ENCODE assay signal across 13 cellular contexts in genomic region chr17:49341356-49341755, GRCh38. TPM values are rescaled to one million over a fixed set of nuclear protein-coding genes. Genes with fewer than 3 reads are reported as not detected.
DNase-seq lines count a peak whose midpoint lies in the region; ATAC-seq and TF ChIP-seq lines count a peak whose summit lies in the region.
"Had no signal": no experiment of that assay in that cellular context is flagged by ENCODE, and none has a peak within 500 bp of the region (broad histone marks: within the 10 kb centered on the region; RNA-seq: fewer than 3 reads in every experiment).

No MANE protein-coding gene starts in this region.

- TF ChIP-seq CTCF in HEK293 (tag by site-specific recombination; IDR thresholded peaks at IDR 0.05) (no peak), Calu3 (IDR thresholded peaks at IDR 0.05; ENCODE audit: unreplicated experiment) (no peak)

- H3K4me1 Mint-ChIP-seq in CD4-positive, alpha-beta memory T cell = peaks cover 34 to 72% (median 55%) of the 10 kb centered on the region in 4 donors
- peaks cover 61% of the 10 kb centered on the region for H3K4me1 Mint-ChIP-seq in activated naive CD8-positive, alpha-beta T cell (ENCODE audit: low read depth)
- peaks cover 28 to 73% (median 61%) of the 10 kb centered on the region in 4 donors for H3K4me1 Mint-ChIP-seq in naive thymus-derived CD8-positive, alpha-beta T cell
- H3K4me1 Mint-ChIP-seq in Calu3 (ENCODE audit: low read depth, unreplicated experiment) = no peaks in the 10 kb centered on the region

- no peaks in the 10 kb centered on the region for H3K9me3 ChIP-seq in CD4-positive, alpha-beta memory T cell (ENCODE audit: control insufficient read depth in 1 of 2, low read length in 2 of 2)
- no peaks in the 10 kb centered on the region for H3K9me3 ChIP-seq in HEK293 (ENCODE audit: control insufficient read depth, insufficient read depth, low read depth, low read length)

- intact Hi-C loops in CD4-positive, alpha-beta memory T cell (cut with micrococcal nuclease) = no loop called here
- intact Hi-C loops in Calu3 (cut with micrococcal nuclease; ENCODE audit: unreplicated experiment) = no loop called here

- no peak overlapping the region for H3K4me3 ChIP-seq in CD4-positive, alpha-beta memory T cell (ENCODE audit: low read length in 2 of 2)
- H3K4me3 ChIP-seq in HEK293 (ENCODE audit: low read depth, low read length) = no peak overlapping the region
- H3K4me3 ChIP-seq: skin epidermis had no signal

- no peak for ATAC-seq in naive thymus-derived CD8-positive, alpha-beta T cell
- ATAC-seq in HG02798 (IDR thresholded peaks at IDR 0.05; ENCODE audit: poor library complexity, unreplicated experiment) (no peak), HG03342 (IDR thresholded peaks at IDR 0.05; ENCODE audit: unreplicated experiment) (no peak)

- peak overlapping the region; percentile 6 to 95 (median 90) for H3K27ac Mint-ChIP-seq in CD4-positive, alpha-beta memory T cell
- peak overlapping the region; percentile 61 for H3K27ac Mint-ChIP-seq in activated naive CD8-positive, alpha-beta T cell
- peak overlapping the region; percentile 17 to 90 (median 76) for H3K27ac Mint-ChIP-seq in naive thymus-derived CD8-positive, alpha-beta T cell
- H3K27ac Mint-ChIP-seq in Calu3 (ENCODE audit: unreplicated experiment) = no peak overlapping the region

- H3K36me3 ChIP-seq in CD4-positive, alpha-beta memory T cell (ENCODE audit: insufficient read depth, low read length) = no peaks in the 10 kb centered on the region
- no peaks in the 10 kb centered on the region for H3K36me3 ChIP-seq in HEK293 (ENCODE audit: control insufficient read depth in 2 of 2, insufficient read depth in 1 of 2, low read length in 2 of 2)

- H3K4me1 ChIP-seq in CD4-positive, alpha-beta memory T cell (ENCODE audit: insufficient read depth, low read length) = peaks cover 81% of the 10 kb centered on the region
- H3K4me1 ChIP-seq in HEK293 (ENCODE audit: control insufficient read depth, insufficient read depth, low read length) = peaks cover 19% of the 10 kb centered on the region

- H3K27ac ChIP-seq in CD4-positive, alpha-beta memory T cell (ENCODE audit: low read depth, low read length) = no peak overlapping the region
- no peak overlapping the region for H3K27ac ChIP-seq in HEK293 (ENCODE audit: extremely low read depth, low read depth, low read length)

- BruUV-seq in Calu3 (replicated peaks; lab: Mats Ljungman, UMichigan) = no TSS peak

- H3K36me3 Mint-ChIP-seq in CD4-positive, alpha-beta memory T cell = peaks cover 0 to 10% of the 10 kb centered on the region in 2 donors
- peaks cover 3% of the 10 kb centered on the region for H3K36me3 Mint-ChIP-seq in activated naive CD8-positive, alpha-beta T cell
- peaks cover 0 to 9% (median 0%) of the 10 kb centered on the region in 3 donors for H3K36me3 Mint-ChIP-seq in naive thymus-derived CD8-positive, alpha-beta T cell
- H3K36me3 Mint-ChIP-seq in Calu3 (ENCODE audit: insufficient read depth, unreplicated experiment) = no peaks in the 10 kb centered on the region

- POLR2A ChIA-PET in CD4-positive, alpha-beta memory T cell (lab: Charles Lee; ENCODE audit: partially characterized antibody) = interaction anchor here (0.9 to 14.3 kb wide), 6 partner anchors 12 to 47 kb away, joined by 3 to 197 read pairs (median 6); partner anchors contain the start of gene ZNF652
- POLR2A ChIA-PET in HEK293 (lab: Yijun Ruan, JAX) = no interaction called here
- POLR2A ChIA-PET in naive thymus-derived CD8-positive, alpha-beta T cell (lab: Charles Lee) = interaction anchor here (0.7 to 4.4 kb wide), 4 partner anchors 10 to 47 kb away, joined by 3 to 34 read pairs (median 4); partner anchors contain the start of gene ZNF652

- no peak for DNase-seq in CD4-positive, alpha-beta memory T cell
- no peak for DNase-seq in naive thymus-derived CD8-positive, alpha-beta T cell
- DNase-seq in Calu3 = no peak
- DNase-seq in OCI-M2 (lab: John Stamatoyannopoulos, UW; ENCODE audit: unreplicated experiment) = no peak
- DNase-seq: activated CD4-positive, alpha-beta T cell treated with anti-CD3 and anti-CD28 coated beads, Interleukin-2, amount 50 U/mL, for 1 hour; amygdala; hypothalamus; SHP77 treated with DMSO at 0.1 percent for 48 hours had no signal

- CTCF ChIA-PET in CD4-positive, alpha-beta memory T cell (lab: Charles Lee; ENCODE audit: partially characterized antibody) = interaction anchor here (1.1 to 5.9 kb wide), 8 partner anchors 13 to 30 kb away, joined by 4 to 69 read pairs (median 7); no protein-coding TSS in a partner anchor
- CTCF ChIA-PET in HEK293 (lab: Yijun Ruan, JAX) = interaction anchor here (0.8 to 1.8 kb wide), 3 partner anchors 12 to 25 kb away, joined by 3 to 8 read pairs (median 4); no protein-coding TSS in a partner anchor
- CTCF ChIA-PET in Calu3 (lab: Charles Lee) = interaction anchor here (0.6 to 0.8 kb wide), 2 partner anchors 27 to 117 kb away, joined by 3 to 6 read pairs; no protein-coding TSS in a partner anchor

- no peaks in the 10 kb centered on the region for H3K27me3 ChIP-seq in CD4-positive, alpha-beta memory T cell (ENCODE audit: insufficient read depth, low read length)

- H3K9me3 Mint-ChIP-seq in CD4-positive, alpha-beta memory T cell = no peaks in the 10 kb centered on the region
- H3K9me3 Mint-ChIP-seq in activated naive CD8-positive, alpha-beta T cell (ENCODE audit: low read depth) = no peaks in the 10 kb centered on the region
- no peaks in the 10 kb centered on the region for H3K9me3 Mint-ChIP-seq in naive thymus-derived CD8-positive, alpha-beta T cell
- H3K9me3 Mint-ChIP-seq in Calu3 (ENCODE audit: low read depth, unreplicated experiment) = no peaks in the 10 kb centered on the region

- H3K27me3 Mint-ChIP-seq in CD4-positive, alpha-beta memory T cell = no peaks in the 10 kb centered on the region
- H3K27me3 Mint-ChIP-seq in activated naive CD8-positive, alpha-beta T cell = no peaks in the 10 kb centered on the region
- H3K27me3 Mint-ChIP-seq in naive thymus-derived CD8-positive, alpha-beta T cell = no peaks in the 10 kb centered on the region
- H3K27me3 Mint-ChIP-seq in Calu3 (ENCODE audit: unreplicated experiment) = no peaks in the 10 kb centered on the region

- H3K4me3 Mint-ChIP-seq in CD4-positive, alpha-beta memory T cell = peak overlapping the region; percentile 57 to 84 (median 78)
- peak overlapping the region; percentile 62 for H3K4me3 Mint-ChIP-seq in activated naive CD8-positive, alpha-beta T cell
- H3K4me3 Mint-ChIP-seq in naive thymus-derived CD8-positive, alpha-beta T cell = peak overlapping the region; percentile 64 to 86 (median 76)
- H3K4me3 Mint-ChIP-seq in Calu3 (ENCODE audit: low read depth, unreplicated experiment) = no peak overlapping the region

TF ChIP-seq in HEK293, 187 proteins besides CTCF, POLR2A, EP300 and RAD21:
- TF ChIP-seq ZBTB17 (tag by site-specific recombination; IDR thresholded peaks at IDR 0.05) (0 out of 2 replicates have a peak, but pooled peaks have one; percentile 17), IKZF3 (tag by site-specific recombination; IDR thresholded peaks at IDR 0.05) (no peak), KLF9 (tag by site-specific recombination; IDR thresholded peaks at IDR 0.05; ENCODE audit: low read depth) (no peak), ZNF560 (tag by site-specific recombination; IDR thresholded peaks at IDR 0.05; ENCODE audit: borderline replicate concordance) (no peak), ZNF362 (tag by site-specific recombination; IDR thresholded peaks at IDR 0.05) (peak; percentile 64; the same call in 1 of the 2 replicates)

RNA-seq across cellular contexts. Expression of gene ZNF652, which starts 20.7 kb away (rescaled TPM):
- total RNA-seq in CD4-positive, alpha-beta memory T cell = 10 to 100 TPM; 64.2 to 68.6 TPM
- 10 to 100 TPM; 13.1 to 28.4 TPM for polyA plus RNA-seq in CD4-positive, alpha-beta memory T cell
- 10 to 100 TPM; 56.5 to 62.2 TPM for total RNA-seq in naive thymus-derived CD8-positive, alpha-beta T cell
- polyA plus RNA-seq in naive thymus-derived CD8-positive, alpha-beta T cell = 10 to 100 TPM; 19.9 to 20.8 (median 20.1) TPM
- total RNA-seq in Calu3 (2022) = 41.9 and 42.8 TPM in 2 replicates
